ENCODE assay signal across 8 cellular contexts in genomic region chr9:95047452-95048224, GRCh38.
A peak's percentile ranks its signal among the peaks of the same experiment; 100 is the strongest.
DNase-seq lines count a peak whose midpoint lies in the region; ATAC-seq and TF ChIP-seq lines count a peak whose summit lies in the region.

No MANE protein-coding gene starts in this region.

- peaks cover 9% of the 10 kb centered on the region for H3K4me1 Mint-ChIP-seq in activated CD4-positive, alpha-beta T cell treated with anti-CD3 and anti-CD28 coated beads, Interleukin-2, amount 10 ng/mL, durations not matched to agents 24 days and 14 days
- H3K4me1 Mint-ChIP-seq in activated T-helper 17 cell treated with anti-CD3 and anti-CD28 coated beads, Interleukin-2, amount 50 U/mL, for 72 hours, result no peaks in the 10 kb centered on the region

- intact Hi-C loops in activated CD4-positive, alpha-beta T cell treated with anti-CD3 and anti-CD28 coated beads, Interleukin-2, amount 10 ng/mL, durations not matched to agents 24 days and 14 days (cut with micrococcal nuclease), result loop anchor here (5.0 kb wide), 1 partner anchor 40 kb away; no protein-coding TSS in a partner anchor
- intact Hi-C loops in left lung (cut with DNase I), result no loop called here

- no peak for ATAC-seq in activated T-helper 17 cell treated with anti-CD3 and anti-CD28 coated beads, Interleukin-2, amount 50 U/mL, for 72 hours (replicated peaks)
- no peak for ATAC-seq in left lung

- H3K27me3 Mint-ChIP-seq in activated CD4-positive, alpha-beta T cell treated with anti-CD3 and anti-CD28 coated beads, Interleukin-2, amount 10 ng/mL, durations not matched to agents 24 days and 14 days, result peaks cover 34% of the 10 kb centered on the region
- peaks cover 5% of the 10 kb centered on the region for H3K27me3 Mint-ChIP-seq in activated T-helper 17 cell treated with anti-CD3 and anti-CD28 coated beads, Interleukin-2, amount 50 U/mL, for 72 hours

- H3K4me3 ChIP-seq in left lung (peak overlapping the region in 1 of 2 donors; percentile 56), thymus (ENCODE audit: low read length) (peak overlapping the region; percentile 55)

- H3K36me3 Mint-ChIP-seq in activated CD4-positive, alpha-beta T cell treated with anti-CD3 and anti-CD28 coated beads, Interleukin-2, amount 10 ng/mL, durations not matched to agents 24 days and 14 days (ENCODE audit: low read depth), result peaks cover 2% of the 10 kb centered on the region
- no peaks in the 10 kb centered on the region for H3K36me3 Mint-ChIP-seq in activated T-helper 17 cell treated with anti-CD3 and anti-CD28 coated beads, Interleukin-2, amount 50 U/mL, for 72 hours (ENCODE audit: low read depth)

- H3K9me3 ChIP-seq in left lung, result no peaks in the 10 kb centered on the region
- H3K9me3 ChIP-seq in thymus (ENCODE audit: control insufficient read depth), result no peaks in the 10 kb centered on the region

- no peak for TF ChIP-seq CTCF in left lung (IDR thresholded peaks at IDR 0.05)

- H3K27ac Mint-ChIP-seq in activated CD4-positive, alpha-beta T cell treated with anti-CD3 and anti-CD28 coated beads, Interleukin-2, amount 10 ng/mL, durations not matched to agents 24 days and 14 days, result no peak overlapping the region
- H3K27ac Mint-ChIP-seq in activated T-helper 17 cell treated with anti-CD3 and anti-CD28 coated beads, Interleukin-2, amount 50 U/mL, for 72 hours, result no peak overlapping the region

- H3K4me1 ChIP-seq in left lung (peaks cover 7 to 27% of the 10 kb centered on the region in 2 donors), thymus (ENCODE audit: control insufficient read depth, insufficient read depth, low read length) (peaks cover 3% of the 10 kb centered on the region)

- H3K36me3 ChIP-seq in left lung (peaks cover 0 to 9% of the 10 kb centered on the region in 2 donors), thymus (ENCODE audit: control insufficient read depth, insufficient read depth) (no peaks in the 10 kb centered on the region)

- no peak for DNase-seq in activated CD4-positive, alpha-beta T cell treated with anti-CD3 and anti-CD28 coated beads, Interleukin-2, amount 10 ng/mL, durations not matched to agents 24 days and 14 days
- DNase-seq in activated CD4-positive, alpha-beta T cell treated with anti-CD3 and anti-CD28 coated beads for 48 hours, result no peak
- DNase-seq in left lung (no peak), A172 (ENCODE audit: low spot score) (no peak), NCI-H2081 (lab: John Stamatoyannopoulos, UW) (no peak), AML-193 (lab: John Stamatoyannopoulos, UW) (no peak)

- H3K27me3 ChIP-seq in left lung (peaks cover 0 to 14% of the 10 kb centered on the region in 2 donors), thymus (ENCODE audit: control insufficient read depth, insufficient read depth) (peaks cover 20% of the 10 kb centered on the region)

- H3K9me3 Mint-ChIP-seq in activated CD4-positive, alpha-beta T cell treated with anti-CD3 and anti-CD28 coated beads, Interleukin-2, amount 10 ng/mL, durations not matched to agents 24 days and 14 days, result no peaks in the 10 kb centered on the region
- no peaks in the 10 kb centered on the region for H3K9me3 Mint-ChIP-seq in activated T-helper 17 cell treated with anti-CD3 and anti-CD28 coated beads, Interleukin-2, amount 50 U/mL, for 72 hours

- 82% methylated on average over 3 of the region's 3 CpGs for WGBS in thymus

- H3K27ac ChIP-seq in left lung (peak overlapping the region; percentile 79 to 90), thymus (ENCODE audit: low read depth) (no peak overlapping the region)

- peak overlapping the region; percentile 52 for H3K4me3 Mint-ChIP-seq in activated CD4-positive, alpha-beta T cell treated with anti-CD3 and anti-CD28 coated beads, Interleukin-2, amount 10 ng/mL, durations not matched to agents 24 days and 14 days
- H3K4me3 Mint-ChIP-seq in activated T-helper 17 cell treated with anti-CD3 and anti-CD28 coated beads, Interleukin-2, amount 50 U/mL, for 72 hours, result peak overlapping the region; percentile 78
